In the genomic region with DNA sequence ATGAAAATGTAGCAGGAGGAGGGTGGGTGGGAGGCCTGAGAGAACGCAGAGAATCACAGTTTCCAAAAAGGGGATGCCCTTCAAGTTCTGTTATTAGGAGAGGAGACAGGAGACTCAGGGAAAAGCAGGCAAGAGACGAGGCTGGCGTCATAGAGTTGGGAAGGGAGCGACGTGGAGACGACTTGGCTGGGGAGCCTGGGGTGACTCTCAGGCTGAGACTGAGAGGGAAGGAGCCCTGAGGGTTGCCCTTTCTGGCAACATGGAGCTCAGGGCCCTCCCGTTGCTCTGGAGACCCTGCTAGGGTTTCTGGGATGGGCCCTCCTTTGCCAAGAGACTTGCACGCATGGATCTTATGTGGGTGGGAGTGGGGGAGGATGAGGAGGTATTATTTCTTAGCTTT, we compare ENCODE assay signal across 28 cellular contexts.
"Had no signal": no experiment of that assay in that cellular context is flagged by ENCODE, and none has a peak within 500 bp of the region (broad histone marks: within the 10 kb centered on the region; RNA-seq: fewer than 3 reads in every experiment).

No MANE protein-coding gene starts in this region.

- H3K27me3 Mint-ChIP-seq: dendritic cell treated with granulocyte-macrophage colony-stimulating factor and Interleukin-4, amounts not matched to agents 40 ng/mL and 50 ng/mL, for 4 days had no signal

- H3K4me1 ChIP-seq: colonic mucosa, esophagus muscularis mucosa, esophagus squamous epithelium, foreskin keratinocyte, gastrocnemius medialis, gastroesophageal sphincter, heart left ventricle, heart right ventricle had no signal

- DNase-seq: colonic mucosa; cortex of kidney; dermis blood vessel endothelial cell; dorsolateral prefrontal cortex; effector CD4-positive, alpha-beta T cell; effector CD8-positive, alpha-beta T cell; effector memory CD4-positive, alpha-beta T cell; effector memory CD8-positive, alpha-beta T cell; endodermal cell; erythroblast; esophagus squamous epithelium; foreskin fibroblast; foreskin keratinocyte; foreskin melanocyte; gastrocnemius medialis; glutamatergic neuron; heart left ventricle; heart right ventricle had no signal

- H3K9me3 ChIP-seq: colonic mucosa, esophagus muscularis mucosa, esophagus squamous epithelium, gastrocnemius medialis, gastroesophageal sphincter, heart left ventricle had no signal

- H3K27ac ChIP-seq: colonic mucosa, coronary artery, dorsolateral prefrontal cortex, epithelial cell of prostate, esophagus muscularis mucosa, esophagus squamous epithelium, foreskin keratinocyte, gastrocnemius medialis, gastroesophageal sphincter, heart left ventricle, heart right ventricle had no signal

- H3K4me3 ChIP-seq: colonic mucosa, coronary artery, dorsolateral prefrontal cortex, esophagus muscularis mucosa, esophagus squamous epithelium, gastrocnemius medialis, gastroesophageal sphincter, heart left ventricle, heart right ventricle had no signal

- H3K36me3 ChIP-seq: colonic mucosa, esophagus muscularis mucosa, esophagus squamous epithelium, gastrocnemius medialis, gastroesophageal sphincter, heart left ventricle, heart right ventricle had no signal

- H3K27me3 ChIP-seq: colonic mucosa, foreskin keratinocyte, gastrocnemius medialis had no signal

- H3K4me3 Mint-ChIP-seq: dendritic cell treated with granulocyte-macrophage colony-stimulating factor and Interleukin-4, amounts not matched to agents 40 ng/mL and 50 ng/mL, for 4 days; effector memory CD8-positive, alpha-beta T cell; endodermal cell had no signal

- H3K27ac Mint-ChIP-seq: dendritic cell treated with granulocyte-macrophage colony-stimulating factor and Interleukin-4, amounts not matched to agents 40 ng/mL and 50 ng/mL, for 4 days; effector memory CD8-positive, alpha-beta T cell; endodermal cell had no signal

- FAIRE-seq: colon, endometrium, endothelial cell of umbilical vein, frontal cortex had no signal

- ATAC-seq: effector memory CD8-positive, alpha-beta T cell; esophagus mucosa; foreskin keratinocyte; gastrocnemius medialis; gastroesophageal sphincter; heart left ventricle; heart right ventricle had no signal
